ENCODE assay signal across 19 cellular contexts in the genomic region with DNA sequence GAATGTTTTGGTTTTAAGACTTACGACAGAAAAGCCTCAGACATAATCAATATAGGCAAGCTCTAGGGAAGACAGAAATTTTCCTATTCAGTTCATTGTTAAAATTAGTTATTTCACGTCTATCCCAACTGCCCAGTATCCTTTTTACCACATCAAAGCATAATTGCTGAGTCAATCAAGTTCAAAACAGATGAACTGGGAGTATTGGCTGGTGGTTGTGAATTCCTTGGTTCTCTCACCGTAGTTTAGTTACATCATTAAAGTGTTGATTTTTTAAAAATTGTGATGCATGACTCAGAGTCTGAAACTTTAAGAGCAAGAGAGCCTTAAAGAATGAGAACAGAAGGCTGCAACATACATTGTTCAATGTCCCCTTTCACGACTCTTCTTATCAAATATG.
DNase-seq lines count a peak whose midpoint lies in the region; FAIRE-seq and TF ChIP-seq lines count a peak whose summit lies in the region.
"Had no signal": no experiment of that assay in that cellular context is flagged by ENCODE, and none has a peak within 500 bp of the region (broad histone marks: within the 10 kb centered on the region; RNA-seq: fewer than 3 reads in every experiment).

No MANE protein-coding gene starts in this region.

- H3K4me3 ChIP-seq in astrocyte of the cerebellum (ENCODE audit: low read depth, low read length), result no peak overlapping the region

- no peaks in the 10 kb centered on the region for H3K9me3 Mint-ChIP-seq in activated CD4-positive, alpha-beta memory T cell treated with anti-CD3 and anti-CD28 coated beads, Interleukin-2, amount 10 ng/mL, durations not matched to agents 7 days and 5 days

- H3K27ac Mint-ChIP-seq in activated CD4-positive, alpha-beta memory T cell treated with anti-CD3 and anti-CD28 coated beads, Interleukin-2, amount 10 ng/mL, durations not matched to agents 7 days and 5 days, result no peak overlapping the region
- H3K27ac Mint-ChIP-seq: IgD-negative memory B cell, T-cell had no signal

- in situ Hi-C loops in astrocyte of the cerebellum (cut with HindIII; ENCODE audit: low sequenced_read_pairs), result no loop called here

- H3K4me3 Mint-ChIP-seq in activated CD4-positive, alpha-beta memory T cell treated with anti-CD3 and anti-CD28 coated beads, Interleukin-2, amount 10 ng/mL, durations not matched to agents 7 days and 5 days, result no peak overlapping the region
- H3K4me3 Mint-ChIP-seq: IgD-negative memory B cell, T-cell had no signal

- no peak for TF ChIP-seq CTCF in astrocyte of the cerebellum (IDR thresholded peaks at IDR 0.05; ENCODE audit: low read depth, low read length, missing control alignments)

- no peaks in the 10 kb centered on the region for H3K36me3 Mint-ChIP-seq in activated CD4-positive, alpha-beta memory T cell treated with anti-CD3 and anti-CD28 coated beads, Interleukin-2, amount 10 ng/mL, durations not matched to agents 7 days and 5 days (ENCODE audit: low read depth)
- H3K36me3 Mint-ChIP-seq: IgD-negative memory B cell, T-cell had no signal

- no peaks in the 10 kb centered on the region for H3K27me3 Mint-ChIP-seq in activated CD4-positive, alpha-beta memory T cell treated with anti-CD3 and anti-CD28 coated beads, Interleukin-2, amount 10 ng/mL, durations not matched to agents 7 days and 5 days
- H3K27me3 Mint-ChIP-seq: IgD-negative memory B cell, T-cell had no signal

- POLR2A ChIA-PET in activated CD4-positive, alpha-beta memory T cell treated with anti-CD3 and anti-CD28 coated beads, Interleukin-2, amount 10 ng/mL, durations not matched to agents 7 days and 5 days (lab: Charles Lee), result no interaction called here

- no peak for FAIRE-seq in urothelium cell line (lab: Jason Lieb, UNC)
- FAIRE-seq: H1 had no signal

- CTCF ChIA-PET in activated CD4-positive, alpha-beta memory T cell treated with anti-CD3 and anti-CD28 coated beads, Interleukin-2, amount 10 ng/mL, durations not matched to agents 7 days and 5 days (lab: Charles Lee), result no interaction called here

- H3K4me1 Mint-ChIP-seq in activated CD4-positive, alpha-beta memory T cell treated with anti-CD3 and anti-CD28 coated beads, Interleukin-2, amount 10 ng/mL, durations not matched to agents 7 days and 5 days, result no peaks in the 10 kb centered on the region
- H3K4me1 Mint-ChIP-seq: IgD-negative memory B cell, T-cell had no signal

- peak; percentile 75 for DNase-seq in M059J (ENCODE audit: low read depth)
- DNase-seq in astrocyte of the cerebellum (ENCODE audit: low read depth), result peak; percentile 32
- peak; percentile 42 for DNase-seq in glomerular visceral epithelial cell (ENCODE audit: extremely low spot score)
- peak; percentile 38 for DNase-seq in urothelium cell line (ENCODE audit: low spot score)
- no peak for DNase-seq in T-helper 2 cell
- DNase-seq in COLO829 (ENCODE audit: low spot score), result no peak
- no peak for DNase-seq in activated CD4-positive, alpha-beta memory T cell treated with anti-CD3 and anti-CD28 coated beads, Interleukin-2, amount 10 ng/mL, durations not matched to agents 7 days and 5 days
- DNase-seq: AML-193, DMS79 treated with DMSO at 0.1 percent for 48 hours, Karpas-422, NCI-H1105, NCI-H1694, NCI-H510A treated with DMSO at 0.1 percent for 48 hours, NCI-H774, SHP77 treated with DMSO at 0.1 percent for 48 hours, SK-N-SH, T-cell had no signal

Comparison
In these comparisons a context has a peak if more than half of its experiments do, and no peak if none do; other contexts are left out.
1. DNase-seq: peak in M059J (single experiment), astrocyte of the cerebellum (single experiment), glomerular visceral epithelial cell (single experiment) and urothelium cell line (single experiment); none in T-helper 2 cell (0 of 5), COLO829 (single experiment) and activated CD4-positive, alpha-beta memory T cell treated with anti-CD3 and anti-CD28 coated beads, Interleukin-2, amount 10 ng/mL, durations not matched to agents 7 days and 5 days (single experiment).